ENCODE assay signal across 30 cellular contexts in the genomic region with DNA sequence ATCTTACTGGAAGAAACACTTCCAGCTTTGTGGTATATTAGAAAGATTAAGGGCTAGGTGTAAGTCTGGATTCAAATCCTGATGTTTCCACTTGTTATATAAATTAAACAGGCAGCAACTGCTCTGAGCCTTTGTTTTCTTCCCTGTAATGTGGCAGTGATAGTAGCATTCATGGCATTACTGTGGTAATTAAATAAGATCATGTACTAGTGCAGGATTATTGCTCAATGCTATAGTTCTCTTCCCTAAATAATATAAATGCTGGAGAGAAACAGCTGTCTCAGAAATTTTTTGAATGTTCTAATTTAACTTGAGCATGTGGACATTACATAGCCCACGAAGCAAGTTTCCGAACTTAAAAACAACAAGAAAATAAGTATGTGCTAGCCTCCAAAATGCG.
"Had no signal": no experiment of that assay in that cellular context is flagged by ENCODE, and none has a peak within 500 bp of the region (broad histone marks: within the 10 kb centered on the region; RNA-seq: fewer than 3 reads in every experiment).

No MANE protein-coding gene starts in this region.

- H3K27me3 ChIP-seq: adrenal gland, ascending aorta, breast epithelium, colonic mucosa, foreskin keratinocyte, gastrocnemius medialis, heart left ventricle had no signal

- ATAC-seq: activated CD4-positive, alpha-beta T cell treated with anti-CD3 and anti-CD28 coated beads for 36 hours; activated T-cell treated with anti-CD3 and anti-CD28 coated beads, Interleukin-2, amount 50 U/mL, for 72 hours; esophagus mucosa; foreskin keratinocyte; gastrocnemius medialis; heart left ventricle had no signal

- H3K4me1 ChIP-seq: breast epithelium, colonic mucosa had no signal

- H3K27ac ChIP-seq: adrenal gland, ascending aorta, breast epithelium, cardiac muscle cell, colonic mucosa, foreskin keratinocyte, gastrocnemius medialis, heart left ventricle had no signal

- H3K9me3 ChIP-seq: adrenal gland, ascending aorta, breast epithelium, colonic mucosa, gastrocnemius medialis, heart left ventricle had no signal

- H3K27ac Mint-ChIP-seq: activated CD4-positive, alpha-beta memory T cell treated with anti-CD3 and anti-CD28 coated beads, Interleukin-2, amount 10 ng/mL, durations not matched to agents 7 days and 5 days; activated CD4-positive, alpha-beta T cell treated with anti-CD3 and anti-CD28 coated beads for 36 hours; activated CD4-positive, alpha-beta T cell treated with anti-CD3 and anti-CD28 coated beads, Interleukin-2, amount 10 ng/mL, durations not matched to agents 24 days and 14 days; activated naive CD8-positive, alpha-beta T cell; activated T-cell treated with anti-CD3 and anti-CD28 coated beads, Interleukin-2, amount 50 U/mL, for 24 hours; activated T-cell treated with anti-CD3 and anti-CD28 coated beads, Interleukin-2, amount 50 U/mL, for 72 hours; brain had no signal

- H3K4me3 ChIP-seq: adrenal gland, ascending aorta, breast epithelium, cardiac muscle cell, colonic mucosa, gastrocnemius medialis, heart left ventricle had no signal

- H3K27me3 Mint-ChIP-seq: activated CD4-positive, alpha-beta memory T cell treated with anti-CD3 and anti-CD28 coated beads, Interleukin-2, amount 10 ng/mL, durations not matched to agents 7 days and 5 days; activated CD4-positive, alpha-beta T cell treated with anti-CD3 and anti-CD28 coated beads for 36 hours; activated naive CD8-positive, alpha-beta T cell; activated T-cell treated with anti-CD3 and anti-CD28 coated beads, Interleukin-2, amount 50 U/mL, for 24 hours had no signal

- FAIRE-seq: endometrium had no signal

- DNase-seq: activated CD4-positive, alpha-beta memory T cell treated with anti-CD3 and anti-CD28 coated beads, Interleukin-2, amount 10 ng/mL, durations not matched to agents 7 days and 5 days; activated CD4-positive, alpha-beta T cell treated with anti-CD3 and anti-CD28 coated beads for 36 hours; activated CD4-positive, alpha-beta T cell treated with anti-CD3 and anti-CD28 coated beads, Interleukin-2, amount 10 ng/mL, durations not matched to agents 24 days and 14 days; activated CD4-positive, CD25-positive, alpha-beta regulatory T cell; activated CD4-positive, CD25-positive, alpha-beta regulatory T cell treated with anti-CD3 and anti-CD28 coated beads, Interleukin-2, amount 50 U/mL, for 72 hours; activated CD8-positive, alpha-beta memory T cell treated with anti-CD3 and anti-CD28 coated beads, Interleukin-2, amount 50 U/mL, for 48 hours; activated gamma-delta T cell; activated naive CD4-positive, alpha-beta T cell; activated naive CD4-positive, alpha-beta T cell treated with anti-CD3 and anti-CD28 coated beads, Interleukin-2, amount 50 U/mL, for 16 hours; activated T-cell treated with anti-CD3 and anti-CD28 coated beads for 4 hours; activated T-cell treated with anti-CD3 and anti-CD28 coated beads, Interleukin-2, amount 50 U/mL, for 24 hours; activated T-cell treated with anti-CD3 and anti-CD28 coated beads, Interleukin-2, amount 50 U/mL, for 72 hours; adrenal gland; central memory CD4-positive, alpha-beta T cell; cerebellar nuclear complex; colonic mucosa; effector CD8-positive, alpha-beta T cell; foreskin keratinocyte; gastrocnemius medialis; glutamatergic neuron; heart left ventricle; T-helper 1 cell; T-helper 2 cell had no signal

- H3K4me3 Mint-ChIP-seq: activated CD4-positive, alpha-beta memory T cell treated with anti-CD3 and anti-CD28 coated beads, Interleukin-2, amount 10 ng/mL, durations not matched to agents 7 days and 5 days; activated CD4-positive, alpha-beta T cell treated with anti-CD3 and anti-CD28 coated beads for 36 hours; activated CD4-positive, alpha-beta T cell treated with anti-CD3 and anti-CD28 coated beads, Interleukin-2, amount 10 ng/mL, durations not matched to agents 24 days and 14 days; activated naive CD8-positive, alpha-beta T cell; activated T-cell treated with anti-CD3 and anti-CD28 coated beads, Interleukin-2, amount 50 U/mL, for 24 hours; activated T-cell treated with anti-CD3 and anti-CD28 coated beads, Interleukin-2, amount 50 U/mL, for 72 hours had no signal

- H3K36me3 ChIP-seq: ascending aorta, breast epithelium, cardiac muscle cell, colonic mucosa had no signal

- H3K9me3 Mint-ChIP-seq: activated CD4-positive, alpha-beta memory T cell treated with anti-CD3 and anti-CD28 coated beads, Interleukin-2, amount 10 ng/mL, durations not matched to agents 7 days and 5 days; activated CD4-positive, alpha-beta T cell treated with anti-CD3 and anti-CD28 coated beads, Interleukin-2, amount 10 ng/mL, durations not matched to agents 24 days and 14 days; activated T-cell treated with anti-CD3 and anti-CD28 coated beads, Interleukin-2, amount 50 U/mL, for 24 hours; activated T-cell treated with anti-CD3 and anti-CD28 coated beads, Interleukin-2, amount 50 U/mL, for 72 hours; brain had no signal
